ENCODE assay signal across 37 cellular contexts in genomic region chr2:53737091-53737490, GRCh38. TPM values are rescaled to one million over a fixed set of nuclear protein-coding genes. Genes with fewer than 3 reads are reported as not detected.
"Had no signal": no experiment of that assay in that cellular context is flagged by ENCODE, and none has a peak within 500 bp of the region (broad histone marks: within the 10 kb centered on the region; RNA-seq: fewer than 3 reads in every experiment).

No MANE protein-coding gene starts in this region.

- DNase-seq: activated CD4-positive, alpha-beta memory T cell treated with anti-CD3 and anti-CD28 coated beads, Interleukin-2, amount 10 ng/mL, durations not matched to agents 7 days and 5 days; activated CD4-positive, alpha-beta T cell treated with anti-CD3 and anti-CD28 coated beads for 1 hour; activated CD4-positive, alpha-beta T cell treated with anti-CD3 and anti-CD28 coated beads for 36 hours; activated CD4-positive, alpha-beta T cell treated with anti-CD3 and anti-CD28 coated beads for 48 hours; activated CD4-positive, alpha-beta T cell treated with anti-CD3 and anti-CD28 coated beads, Interleukin-2, amount 10 ng/mL, durations not matched to agents 7 days and 5 days; activated CD4-positive, alpha-beta T cell treated with anti-CD3 and anti-CD28 coated beads, Interleukin-2, amount 50 U/mL, for 48 hours; activated CD4-positive, CD25-positive, alpha-beta regulatory T cell; activated CD8-positive, alpha-beta memory T cell treated with anti-CD3 and anti-CD28 coated beads for 24 hours; activated CD8-positive, alpha-beta memory T cell treated with anti-CD3 and anti-CD28 coated beads, Interleukin-2, amount 10 ng/mL, durations not matched to agents 7 days and 5 days; activated CD8-positive, alpha-beta memory T cell treated with anti-CD3 and anti-CD28 coated beads, Interleukin-2, amount 50 U/mL, for 48 hours; activated CD8-positive, alpha-beta T cell treated with anti-CD3 and anti-CD28 coated beads, Interleukin-2, amount 10 ng/mL, durations not matched to agents 7 days and 5 days; activated effector memory CD4-positive, alpha-beta T cell treated with Interleukin-2 at 50 U/mL for 16 hours; activated gamma-delta T cell; activated naive CD4-positive, alpha-beta T cell treated with anti-CD3 and anti-CD28 coated beads, Interleukin-2, amount 10 ng/mL, durations not matched to agents 7 days and 5 days; activated naive CD4-positive, alpha-beta T cell treated with Interleukin-2 at 50 U/mL for 16 hours; activated naive CD8-positive, alpha-beta T cell treated with anti-CD3 and anti-CD28 coated beads, Interleukin-2, amount 10 ng/mL, durations not matched to agents 7 days and 5 days; activated naive CD8-positive, alpha-beta T cell treated with anti-CD3 and anti-CD28 coated beads, Interleukin-2, amount 50 U/mL, for 24 hours; activated T-cell treated with anti-CD3 and anti-CD28 coated beads, Interleukin-2, amount 50 U/mL, for 24 hours; activated T-cell treated with anti-CD3 and anti-CD28 coated beads, Interleukin-2, amount 50 U/mL, for 48 hours; amygdala; anterior cingulate cortex; caudate nucleus; cerebellar nuclear complex; T-helper 1 cell; T-helper 2 cell; T-helper 9 cell had no signal

- H3K27me3 Mint-ChIP-seq: activated CD4-positive, alpha-beta memory T cell treated with anti-CD3 and anti-CD28 coated beads, Interleukin-2, amount 10 ng/mL, durations not matched to agents 7 days and 5 days; activated CD4-positive, alpha-beta T cell treated with anti-CD3 and anti-CD28 coated beads for 36 hours; activated CD4-positive, alpha-beta T cell treated with anti-CD3 and anti-CD28 coated beads, Interleukin-2, amount 10 ng/mL, durations not matched to agents 7 days and 5 days; activated CD8-positive, alpha-beta memory T cell treated with anti-CD3 and anti-CD28 coated beads, Interleukin-2, amount 10 ng/mL, durations not matched to agents 7 days and 5 days; activated naive CD4-positive, alpha-beta T cell treated with anti-CD3 and anti-CD28 coated beads, Interleukin-2, amount 10 ng/mL, durations not matched to agents 7 days and 5 days; activated naive CD4-positive, alpha-beta T cell treated with anti-CD3 and anti-CD28 coated beads, Interleukin-2, amount 50 U/mL, for 24 hours; activated naive CD8-positive, alpha-beta T cell; activated naive CD8-positive, alpha-beta T cell treated with anti-CD3 and anti-CD28 coated beads, Interleukin-2, amount 10 ng/mL, durations not matched to agents 7 days and 5 days; activated naive CD8-positive, alpha-beta T cell treated with anti-CD3 and anti-CD28 coated beads, Interleukin-2, amount 50 U/mL, for 24 hours; activated T-cell treated with anti-CD3 and anti-CD28 coated beads, Interleukin-2, amount 50 U/mL, for 24 hours; brain; central memory CD8-positive, alpha-beta T cell had no signal

- H3K9me3 Mint-ChIP-seq: activated CD4-positive, alpha-beta memory T cell treated with anti-CD3 and anti-CD28 coated beads, Interleukin-2, amount 10 ng/mL, durations not matched to agents 7 days and 5 days; activated CD4-positive, alpha-beta T cell treated with anti-CD3 and anti-CD28 coated beads, Interleukin-2, amount 10 ng/mL, durations not matched to agents 7 days and 5 days; activated naive CD4-positive, alpha-beta T cell treated with anti-CD3 and anti-CD28 coated beads, Interleukin-2, amount 10 ng/mL, durations not matched to agents 7 days and 5 days; activated naive CD4-positive, alpha-beta T cell treated with anti-CD3 and anti-CD28 coated beads, Interleukin-2, amount 50 U/mL, for 24 hours; activated naive CD8-positive, alpha-beta T cell treated with anti-CD3 and anti-CD28 coated beads, Interleukin-2, amount 10 ng/mL, durations not matched to agents 7 days and 5 days; activated naive CD8-positive, alpha-beta T cell treated with anti-CD3 and anti-CD28 coated beads, Interleukin-2, amount 50 U/mL, for 24 hours; activated T-cell treated with anti-CD3 and anti-CD28 coated beads, Interleukin-2, amount 50 U/mL, for 24 hours; activated T-helper 2 cell treated with anti-CD3 and anti-CD28 coated beads, Interferon-gamma antibody, Interleukin-2, Interleukin-4, amounts not matched to agents 10 μg/mL and 5 μg/mL and 100 μg/mL, durations not matched to agents 14 hours and 24 hours and 36 hours; central memory CD8-positive, alpha-beta T cell; T-helper 1 cell treated with Interleukin-12 subunit alpha and Interleukin-12 subunit beta and Interleukin-4 antibody, amounts not matched to agents 30 μg/mL and 1 μg/mL, for 36 hours; T-helper 2 cell treated with Interferon-gamma antibody and Interleukin-4, amounts not matched to agents 5 μg/mL and 100 μg/mL, for 36 hours had no signal

- H3K27ac Mint-ChIP-seq: activated CD4-positive, alpha-beta memory T cell treated with anti-CD3 and anti-CD28 coated beads, Interleukin-2, amount 10 ng/mL, durations not matched to agents 7 days and 5 days; activated CD4-positive, alpha-beta T cell treated with anti-CD3 and anti-CD28 coated beads for 36 hours; activated CD4-positive, alpha-beta T cell treated with anti-CD3 and anti-CD28 coated beads, Interleukin-2, amount 10 ng/mL, durations not matched to agents 7 days and 5 days; activated CD8-positive, alpha-beta memory T cell treated with anti-CD3 and anti-CD28 coated beads, Interleukin-2, amount 10 ng/mL, durations not matched to agents 7 days and 5 days; activated CD8-positive, alpha-beta T cell treated with anti-CD3 and anti-CD28 coated beads, Interleukin-2, amount 10 ng/mL, durations not matched to agents 7 days and 5 days; activated naive CD4-positive, alpha-beta T cell treated with anti-CD3 and anti-CD28 coated beads, Interleukin-2, amount 10 ng/mL, durations not matched to agents 7 days and 5 days; activated naive CD4-positive, alpha-beta T cell treated with anti-CD3 and anti-CD28 coated beads, Interleukin-2, amount 50 U/mL, for 24 hours; activated naive CD8-positive, alpha-beta T cell; activated naive CD8-positive, alpha-beta T cell treated with anti-CD3 and anti-CD28 coated beads, Interleukin-2, amount 10 ng/mL, durations not matched to agents 7 days and 5 days; activated naive CD8-positive, alpha-beta T cell treated with anti-CD3 and anti-CD28 coated beads, Interleukin-2, amount 50 U/mL, for 24 hours; activated T-cell treated with anti-CD3 and anti-CD28 coated beads, Interleukin-2, amount 50 U/mL, for 24 hours; activated T-helper 2 cell treated with anti-CD3 and anti-CD28 coated beads, Interferon-gamma antibody, Interleukin-2, Interleukin-4, amounts not matched to agents 10 μg/mL and 5 μg/mL and 100 μg/mL, durations not matched to agents 14 hours and 24 hours and 36 hours; brain; T-helper 1 cell treated with Interleukin-12 subunit alpha and Interleukin-12 subunit beta and Interleukin-4 antibody, amounts not matched to agents 30 μg/mL and 1 μg/mL, for 36 hours; T-helper 2 cell treated with Interferon-gamma antibody and Interleukin-4, amounts not matched to agents 5 μg/mL and 100 μg/mL, for 36 hours had no signal

- ATAC-seq: activated CD4-positive, alpha-beta T cell treated with anti-CD3 and anti-CD28 coated beads for 36 hours; activated CD4-positive, CD25-positive, alpha-beta regulatory T cell treated with anti-CD3 and anti-CD28 coated beads, Interleukin-2, amount 50 U/mL, for 24 hours; activated CD8-positive, alpha-beta memory T cell treated with anti-CD3 and anti-CD28 coated beads, Interleukin-2, amount 10 ng/mL, durations not matched to agents 7 days and 5 days; activated CD8-positive, alpha-beta T cell treated with anti-CD3 and anti-CD28 coated beads, Interleukin-2, amount 10 ng/mL, durations not matched to agents 7 days and 5 days; activated naive CD8-positive, alpha-beta T cell treated with anti-CD3 and anti-CD28 coated beads, Interleukin-2, amount 50 U/mL, for 24 hours had no signal

- H3K36me3 ChIP-seq: ascending aorta had no signal

- H3K4me3 Mint-ChIP-seq: activated CD4-positive, alpha-beta memory T cell treated with anti-CD3 and anti-CD28 coated beads, Interleukin-2, amount 10 ng/mL, durations not matched to agents 7 days and 5 days; activated CD4-positive, alpha-beta T cell treated with anti-CD3 and anti-CD28 coated beads for 36 hours; activated CD4-positive, alpha-beta T cell treated with anti-CD3 and anti-CD28 coated beads, Interleukin-2, amount 10 ng/mL, durations not matched to agents 7 days and 5 days; activated CD8-positive, alpha-beta memory T cell treated with anti-CD3 and anti-CD28 coated beads, Interleukin-2, amount 10 ng/mL, durations not matched to agents 7 days and 5 days; activated CD8-positive, alpha-beta T cell treated with anti-CD3 and anti-CD28 coated beads, Interleukin-2, amount 10 ng/mL, durations not matched to agents 7 days and 5 days; activated naive CD4-positive, alpha-beta T cell treated with anti-CD3 and anti-CD28 coated beads, Interleukin-2, amount 10 ng/mL, durations not matched to agents 7 days and 5 days; activated naive CD4-positive, alpha-beta T cell treated with anti-CD3 and anti-CD28 coated beads, Interleukin-2, amount 50 U/mL, for 24 hours; activated naive CD8-positive, alpha-beta T cell; activated naive CD8-positive, alpha-beta T cell treated with anti-CD3 and anti-CD28 coated beads, Interleukin-2, amount 10 ng/mL, durations not matched to agents 7 days and 5 days; activated naive CD8-positive, alpha-beta T cell treated with anti-CD3 and anti-CD28 coated beads, Interleukin-2, amount 50 U/mL, for 24 hours; activated T-cell treated with anti-CD3 and anti-CD28 coated beads, Interleukin-2, amount 50 U/mL, for 24 hours; brain; central memory CD8-positive, alpha-beta T cell; T-helper 1 cell treated with Interleukin-12 subunit alpha and Interleukin-12 subunit beta and Interleukin-4 antibody, amounts not matched to agents 30 μg/mL and 1 μg/mL, for 36 hours; T-helper 2 cell treated with Interferon-gamma antibody and Interleukin-4, amounts not matched to agents 5 μg/mL and 100 μg/mL, for 36 hours had no signal

- H3K4me3 ChIP-seq: ascending aorta, cardiac muscle cell had no signal

- H3K9me3 ChIP-seq: ascending aorta had no signal

- H3K27ac ChIP-seq: ascending aorta, cardiac muscle cell, VCaP had no signal

- H3K27me3 ChIP-seq: ascending aorta, cardiac muscle cell had no signal

- H3K4me1 Mint-ChIP-seq: activated naive CD4-positive, alpha-beta T cell treated with anti-CD3 and anti-CD28 coated beads, Interleukin-2, amount 10 ng/mL, durations not matched to agents 7 days and 5 days; activated naive CD8-positive, alpha-beta T cell treated with anti-CD3 and anti-CD28 coated beads, Interleukin-2, amount 10 ng/mL, durations not matched to agents 7 days and 5 days had no signal

RNA-seq across cellular contexts. Expression of gene CHAC2, which starts 30.5 kb away (rescaled TPM):
- total RNA-seq: ascending aorta had no signal
